1 cellular context compared by ENCODE assay signal in the genomic region with DNA sequence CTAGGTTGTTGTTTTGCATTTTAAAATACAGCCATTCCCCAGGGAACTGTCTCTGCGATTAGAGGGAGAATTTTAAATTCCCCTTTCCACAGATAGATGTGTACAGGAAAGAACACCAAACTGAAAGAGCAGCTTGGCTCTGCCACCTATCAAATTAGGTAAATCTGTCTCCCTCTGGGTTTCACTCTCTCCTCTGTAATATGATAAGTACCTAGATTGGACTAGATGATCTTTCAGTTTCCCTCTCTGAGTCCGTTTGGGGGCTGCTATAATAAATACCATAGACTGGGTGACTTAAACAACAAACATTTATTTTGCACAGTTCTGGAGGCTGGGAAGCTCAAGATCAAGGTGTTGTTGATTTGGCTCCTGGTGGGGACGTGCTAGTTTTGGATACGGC.
TF ChIP-seq lines count a peak whose summit lies in the region.

No MANE protein-coding gene starts in this region.

TF ChIP-seq in WTC11, 78 proteins besides CTCF, POLR2A, EP300 and RAD21 (continued from another document):
- TF ChIP-seq, protein P1, sequence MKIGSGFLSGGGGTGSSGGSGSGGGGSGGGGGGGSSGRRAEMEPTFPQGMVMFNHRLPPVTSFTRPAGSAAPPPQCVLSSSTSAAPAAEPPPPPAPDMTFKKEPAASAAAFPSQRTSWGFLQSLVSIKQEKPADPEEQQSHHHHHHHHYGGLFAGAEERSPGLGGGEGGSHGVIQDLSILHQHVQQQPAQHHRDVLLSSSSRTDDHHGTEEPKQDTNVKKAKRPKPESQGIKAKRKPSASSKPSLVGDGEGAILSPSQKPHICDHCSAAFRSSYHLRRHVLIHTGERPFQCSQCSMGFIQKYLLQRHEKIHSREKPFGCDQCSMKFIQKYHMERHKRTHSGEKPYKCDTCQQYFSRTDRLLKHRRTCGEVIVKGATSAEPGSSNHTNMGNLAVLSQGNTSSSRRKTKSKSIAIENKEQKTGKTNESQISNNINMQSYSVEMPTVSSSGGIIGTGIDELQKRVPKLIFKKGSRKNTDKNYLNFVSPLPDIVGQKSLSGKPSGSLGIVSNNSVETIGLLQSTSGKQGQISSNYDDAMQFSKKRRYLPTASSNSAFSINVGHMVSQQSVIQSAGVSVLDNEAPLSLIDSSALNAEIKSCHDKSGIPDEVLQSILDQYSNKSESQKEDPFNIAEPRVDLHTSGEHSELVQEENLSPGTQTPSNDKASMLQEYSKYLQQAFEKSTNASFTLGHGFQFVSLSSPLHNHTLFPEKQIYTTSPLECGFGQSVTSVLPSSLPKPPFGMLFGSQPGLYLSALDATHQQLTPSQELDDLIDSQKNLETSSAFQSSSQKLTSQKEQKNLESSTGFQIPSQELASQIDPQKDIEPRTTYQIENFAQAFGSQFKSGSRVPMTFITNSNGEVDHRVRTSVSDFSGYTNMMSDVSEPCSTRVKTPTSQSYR (CRISPR knock-in tag; IDR thresholded peaks at IDR 0.05) = no peak
- no peak for TF ChIP-seq ZNF263 (CRISPR knock-in tag; IDR thresholded peaks at IDR 0.05; ENCODE audit: low read depth)
- TF ChIP-seq NFYB (CRISPR knock-in tag; conservative IDR thresholded peaks at IDR 0.05; ENCODE audit: low read depth) = no peak
- TF ChIP-seq, protein P2, sequence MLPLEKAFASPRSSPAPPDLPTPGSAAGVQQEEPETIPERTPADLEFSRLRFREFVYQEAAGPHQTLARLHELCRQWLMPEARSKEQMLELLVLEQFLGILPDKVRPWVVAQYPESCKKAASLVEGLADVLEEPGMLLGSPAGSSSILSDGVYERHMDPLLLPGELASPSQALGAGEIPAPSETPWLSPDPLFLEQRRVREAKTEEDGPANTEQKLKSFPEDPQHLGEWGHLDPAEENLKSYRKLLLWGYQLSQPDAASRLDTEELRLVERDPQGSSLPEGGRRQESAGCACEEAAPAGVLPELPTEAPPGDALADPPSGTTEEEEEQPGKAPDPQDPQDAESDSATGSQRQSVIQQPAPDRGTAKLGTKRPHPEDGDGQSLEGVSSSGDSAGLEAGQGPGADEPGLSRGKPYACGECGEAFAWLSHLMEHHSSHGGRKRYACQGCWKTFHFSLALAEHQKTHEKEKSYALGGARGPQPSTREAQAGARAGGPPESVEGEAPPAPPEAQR (CRISPR knock-in tag; IDR thresholded peaks at IDR 0.05) = no peak
